Comparison of ENCODE assay signal across 20 cellular contexts in genomic region chr4:33073811-33074210, GRCh38.
DNase-seq lines count a peak whose midpoint lies in the region; ATAC-seq and TF ChIP-seq lines count a peak whose summit lies in the region.
"Had no signal": no experiment of that assay in that cellular context is flagged by ENCODE, and none has a peak within 500 bp of the region (broad histone marks: within the 10 kb centered on the region; RNA-seq: fewer than 3 reads in every experiment).

No MANE protein-coding gene starts in this region.

- H3K36me3 ChIP-seq in PC-3 (ENCODE audit: low read depth, low read length), result no peaks in the 10 kb centered on the region
- no peaks in the 10 kb centered on the region for H3K36me3 ChIP-seq in mesendoderm (ENCODE audit: control insufficient read depth, insufficient read depth, low read length)
- no peaks in the 10 kb centered on the region for H3K36me3 ChIP-seq in adrenal gland (replicated peaks in 1 of 2)
- H3K36me3 ChIP-seq: brain microvascular endothelial cell, esophagus squamous epithelium, MG63, uterus had no signal

- no peaks in the 10 kb centered on the region for H4K20me1 ChIP-seq in PC-3 (ENCODE audit: low read length)

- POLR2A ChIA-PET in AG04450 (lab: Yijun Ruan, JAX), result no interaction called here
- POLR2A ChIA-PET in PC-3 (lab: Charles Lee; ENCODE audit: unreplicated experiment), result no interaction called here
- POLR2A ChIA-PET in GM10248 (lab: Yijun Ruan, JAX), result no interaction called here

- H3K18ac ChIP-seq in mesendoderm (ENCODE audit: low read length), result no peak overlapping the region

- H3K4me2 ChIP-seq in PC-3 (ENCODE audit: low read length) (no peak overlapping the region), mesendoderm (ENCODE audit: low read length) (no peak overlapping the region)

- no peaks in the 10 kb centered on the region; the same call in 1 of the 2 replicates for H3K4me1 ChIP-seq in PC-3 (ENCODE audit: insufficient read depth, low read length)
- no peaks in the 10 kb centered on the region for H3K4me1 ChIP-seq in mesendoderm (ENCODE audit: control insufficient read depth, low read depth, low read length)
- H3K4me1 ChIP-seq in adrenal gland (replicated peaks in 1 of 2), result no peaks in the 10 kb centered on the region
- H3K4me1 ChIP-seq: esophagus squamous epithelium, uterus had no signal

- no peaks in the 10 kb centered on the region for H3K79me2 ChIP-seq in PC-3 (ENCODE audit: low read length)
- no peaks in the 10 kb centered on the region for H3K79me2 ChIP-seq in mesendoderm (ENCODE audit: control insufficient read depth, insufficient read depth, low read length)

- H3K27ac ChIP-seq in AG04450 (ENCODE audit: low read depth, low read length), result no peak overlapping the region
- no peak overlapping the region for H3K27ac ChIP-seq in PC-3 (ENCODE audit: low read length)
- H3K27ac ChIP-seq in mesendoderm (ENCODE audit: low read depth, low read length), result no peak overlapping the region
- no peak overlapping the region for H3K27ac ChIP-seq in adrenal gland
- H3K27ac ChIP-seq: brain microvascular endothelial cell, dorsolateral prefrontal cortex, esophagus squamous epithelium, uterus had no signal

- no peaks in the 10 kb centered on the region for H3K79me1 ChIP-seq in mesendoderm (ENCODE audit: low read length)

- no peak for TF ChIP-seq POLR2A in adrenal gland (IDR thresholded peaks at IDR 0.05)

- no peak overlapping the region for H2BK15ac ChIP-seq in mesendoderm (replicated peaks; ENCODE audit: low read depth)

- no peaks in the 10 kb centered on the region for H3F3A ChIP-seq in PC-3 (ENCODE audit: low read length, unreplicated experiment)

- H3K9ac ChIP-seq in PC-3 (ENCODE audit: low read length) (no peak overlapping the region), mesendoderm (ENCODE audit: low read length) (no peak overlapping the region)

- no peak overlapping the region for H3K4me3 ChIP-seq in AG04450 (ENCODE audit: low read depth, low read length)
- no peak overlapping the region for H3K4me3 ChIP-seq in PC-3 (ENCODE audit: low read length)
- H3K4me3 ChIP-seq in epithelial cell of proximal tubule (ENCODE audit: low read depth, low read length), result no peak overlapping the region
- no peak overlapping the region for H3K4me3 ChIP-seq in mesendoderm (ENCODE audit: low read length)
- no peak overlapping the region for H3K4me3 ChIP-seq in adrenal gland
- H3K4me3 ChIP-seq: dorsolateral prefrontal cortex, esophagus squamous epithelium, GM12878, MG63, uterus had no signal

- H4K5ac ChIP-seq in mesendoderm (ENCODE audit: low read length), result no peak overlapping the region

- BruUV-seq in PC-3 (replicated peaks; lab: Mats Ljungman, UMichigan), result no TSS peak

- H3K27me3 ChIP-seq in AG04450 (ENCODE audit: control insufficient read depth, insufficient read depth, low read length) (no peaks in the 10 kb centered on the region), PC-3 (ENCODE audit: low read length) (no peaks in the 10 kb centered on the region), mesendoderm (ENCODE audit: insufficient read depth, low read length, poor library complexity) (no peaks in the 10 kb centered on the region), adrenal gland (no peaks in the 10 kb centered on the region)
- H3K27me3 ChIP-seq: brain microvascular endothelial cell, dorsolateral prefrontal cortex, esophagus squamous epithelium, MG63, uterus had no signal

- H2BK120ac ChIP-seq in mesendoderm (ENCODE audit: low read depth, low read length), result no peak overlapping the region

- intact Hi-C loops in PC-3 (cut with micrococcal nuclease) (no loop called here), adrenal gland (cut with DNase I) (no loop called here)

- ATAC-seq in PC-3 (no peak), GM18511 (IDR thresholded peaks at IDR 0.05; ENCODE audit: unreplicated experiment) (no peak)
- ATAC-seq: GM12878; HCT116; naive thymus-derived CD8-positive, alpha-beta T cell had no signal

- no peak overlapping the region for H2BK5ac ChIP-seq in mesendoderm (ENCODE audit: low read length)

- CTCF ChIA-PET in AG04450 (lab: Charles Lee), result no interaction called here
- CTCF ChIA-PET in PC-3 (lab: Charles Lee), result no interaction called here
- CTCF ChIA-PET in GM10248 (lab: Yijun Ruan, JAX), result no interaction called here

- no peak overlapping the region for H3K23ac ChIP-seq in mesendoderm (ENCODE audit: low read length)

- no peak overlapping the region for H2AK5ac ChIP-seq in mesendoderm (ENCODE audit: low read length)

- H4K8ac ChIP-seq in mesendoderm (ENCODE audit: low read depth, low read length), result no peak overlapping the region

- H3K56ac ChIP-seq in mesendoderm (ENCODE audit: low read length), result no peak overlapping the region

- H3K9me2 ChIP-seq in PC-3 (replicated peaks; ENCODE audit: low read length), result no peaks in the 10 kb centered on the region

- H2AFZ ChIP-seq in PC-3 (ENCODE audit: low read length), result no peak overlapping the region

- H3K9me3 ChIP-seq in AG04450 (ENCODE audit: control insufficient read depth, insufficient read depth, low read length) (no peaks in the 10 kb centered on the region), PC-3 (ENCODE audit: low read length) (no peaks in the 10 kb centered on the region), adrenal gland (replicated peaks in 1 of 3) (no peaks in the 10 kb centered on the region)
- H3K9me3 ChIP-seq: MG63, uterus had no signal

- no peak for TF ChIP-seq CTCF in AG04450 (IDR thresholded peaks at IDR 0.05; ENCODE audit: low read depth, low read length)
- TF ChIP-seq CTCF in PC-3 (conservative IDR thresholded peaks at IDR 0.05; ENCODE audit: low read depth, low read length), result no peak
- no peak for TF ChIP-seq CTCF in epithelial cell of proximal tubule (conservative IDR thresholded peaks at IDR 0.05; ENCODE audit: low read depth, low read length)
- no peak for TF ChIP-seq CTCF in GM10248 (IDR thresholded peaks at IDR 0.05; ENCODE audit: control extremely low read depth, extremely low read depth, low read depth, missing control alignments)
- no peak for TF ChIP-seq CTCF in adrenal gland (IDR thresholded peaks at IDR 0.05)

- WGBS in mesendoderm (ENCODE audit: extremely low coverage, insufficient coverage, low lambda C conversion rate), result no CpG with 5 or more reads among the region's 1 CpG
- 34 to 52% (median 48%) methylated on average over 1 of the region's 1 CpG for whole genome bisulfite sequencing in adrenal gland, 4 donors

- DNase-seq in AG04450 (ENCODE audit: low read depth, low spot score), result peak; percentile 11
- DNase-seq in PC-3, result peak; percentile 13
- DNase-seq in epithelial cell of proximal tubule (ENCODE audit: low read depth), result peak; percentile 61
- DNase-seq in mesendoderm, result peak; percentile 63
- DNase-seq in NCI-H2196 (lab: John Stamatoyannopoulos, UW; ENCODE audit: unreplicated experiment), result no peak
- no peak for DNase-seq in GM10248 (ENCODE audit: extremely low spot score)
- no peak for DNase-seq in adrenal gland
- DNase-seq: activated CD4-positive, alpha-beta T cell treated with anti-CD3 and anti-CD28 coated beads for 48 hours; activated CD8-positive, alpha-beta memory T cell treated with anti-CD3 and anti-CD28 coated beads, Interleukin-2, amount 50 U/mL, for 48 hours; brain microvascular endothelial cell; dorsolateral prefrontal cortex; esophagus squamous epithelium; MG63; naive thymus-derived CD8-positive, alpha-beta T cell; NCI-H1930; NCI-H510A; uterus had no signal

- H3K4ac ChIP-seq in mesendoderm (ENCODE audit: low read depth, low read length), result no peak overlapping the region

Comparison
In these comparisons a context has a peak if more than half of its experiments do, and no peak if none do; other contexts are left out.
1. DNase-seq: peak in AG04450 (single experiment), PC-3 (single experiment), epithelial cell of proximal tubule (single experiment) and mesendoderm (single experiment); none in NCI-H2196 (single experiment), GM10248 (single experiment) and adrenal gland (0 of 7).